ENCODE assay signal across 8 cellular contexts in the genomic region with DNA sequence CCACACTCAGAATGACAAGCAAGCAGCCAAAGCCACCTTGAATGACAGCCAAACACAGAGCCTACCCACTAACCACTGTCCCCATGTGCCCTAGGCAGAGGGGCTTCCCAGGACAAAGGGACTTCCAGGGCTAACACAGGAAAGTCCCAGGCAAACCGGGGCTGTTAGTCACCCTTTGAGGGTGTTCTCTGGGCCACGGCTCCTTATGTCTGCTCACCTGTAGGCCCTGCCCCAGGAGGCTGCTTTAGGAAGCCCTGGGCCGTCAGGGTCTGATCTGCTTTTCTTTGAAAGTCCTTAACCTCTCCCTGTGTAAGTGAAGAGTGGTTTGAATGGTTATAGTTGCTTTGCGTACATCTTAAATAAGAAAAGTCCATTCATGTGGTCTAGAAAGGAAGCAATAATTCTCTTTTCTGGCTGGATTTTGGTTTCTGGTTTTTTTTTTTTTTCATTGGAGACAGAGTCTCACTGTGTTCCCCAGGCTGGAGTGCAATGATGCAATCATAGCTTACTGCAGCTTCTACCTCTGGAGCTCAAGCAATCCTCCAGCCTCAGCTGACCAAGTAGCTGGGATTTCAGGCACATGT.
DNase-seq lines count a peak whose midpoint lies in the region; ATAC-seq and TF ChIP-seq lines count a peak whose summit lies in the region.

No MANE protein-coding gene starts in this region.

- H2AFZ ChIP-seq in hepatocyte, result no peak overlapping the region

- in situ Hi-C loops in GM13976 (cut with MboI; ENCODE audit: low sequenced_read_pairs, unreplicated experiment), result no loop called here

- peak; percentile 43 for DNase-seq in GM13976 (ENCODE audit: low spot score)
- DNase-seq in hepatocyte (ENCODE audit: low spot score), result peak; percentile 40
- DNase-seq in hippocampal formation (lab: John Stamatoyannopoulos, UW), result no peak
- no peak for DNase-seq in D341Med (ENCODE audit: low spot score)
- no peak for DNase-seq in activated T-helper 2 cell treated with anti-CD3 and anti-CD28 coated beads, Interferon-gamma antibody, Interleukin-2, Interleukin-4, amounts not matched to agents 10 μg/mL and 5 μg/mL and 100 μg/mL, durations not matched to agents 14 hours and 24 hours and 36 hours (ENCODE audit: low spot score)
- DNase-seq in GOT3 (lab: John Stamatoyannopoulos, UW), result no peak

- no peaks in the 10 kb centered on the region for H3K79me2 ChIP-seq in hepatocyte

- no peak overlapping the region for H3K4me3 ChIP-seq in hepatocyte

- H3K36me3 ChIP-seq in hepatocyte (replicated peaks; ENCODE audit: insufficient read depth, low read depth), result no peaks in the 10 kb centered on the region

- no peaks in the 10 kb centered on the region for H3K9me3 ChIP-seq in hepatocyte (ENCODE audit: low read depth)

- no peaks in the 10 kb centered on the region for H3K27me3 Mint-ChIP-seq in activated T-helper 2 cell treated with anti-CD3 and anti-CD28 coated beads, Interferon-gamma antibody, Interleukin-2, Interleukin-4, amounts not matched to agents 10 μg/mL and 5 μg/mL and 100 μg/mL, durations not matched to agents 14 hours and 24 hours and 36 hours (ENCODE audit: low read depth)

- H3K27ac Mint-ChIP-seq in activated T-helper 2 cell treated with anti-CD3 and anti-CD28 coated beads, Interferon-gamma antibody, Interleukin-2, Interleukin-4, amounts not matched to agents 10 μg/mL and 5 μg/mL and 100 μg/mL, durations not matched to agents 14 hours and 24 hours and 36 hours, result no peak overlapping the region

- TF ChIP-seq CTCF in GM13976 (IDR thresholded peaks at IDR 0.05; ENCODE audit: borderline replicate concordance, control extremely low read depth, extremely low read depth, insufficient read depth, missing control alignments) (no peak), hepatocyte (IDR thresholded peaks at IDR 0.05; ENCODE audit: poor library complexity) (no peak)

- H3K4me2 ChIP-seq in hepatocyte, result no peak overlapping the region

- WGBS in hepatocyte (ENCODE audit: low lambda C conversion rate, missing lambda C conversion rate), result 62% methylated on average over 4 of the region's 4 CpGs

- ATAC-seq in GM21447 (IDR thresholded peaks at IDR 0.05; ENCODE audit: unreplicated experiment) (peak; percentile 75), HG03558 (IDR thresholded peaks at IDR 0.05; ENCODE audit: extremely low read depth, unreplicated experiment) (peak; percentile 42)

- no peaks in the 10 kb centered on the region for H3K36me3 Mint-ChIP-seq in activated T-helper 2 cell treated with anti-CD3 and anti-CD28 coated beads, Interferon-gamma antibody, Interleukin-2, Interleukin-4, amounts not matched to agents 10 μg/mL and 5 μg/mL and 100 μg/mL, durations not matched to agents 14 hours and 24 hours and 36 hours (ENCODE audit: low read depth)

- no peaks in the 10 kb centered on the region for H3K9me3 Mint-ChIP-seq in activated T-helper 2 cell treated with anti-CD3 and anti-CD28 coated beads, Interferon-gamma antibody, Interleukin-2, Interleukin-4, amounts not matched to agents 10 μg/mL and 5 μg/mL and 100 μg/mL, durations not matched to agents 14 hours and 24 hours and 36 hours

- intact Hi-C loops in activated T-helper 2 cell treated with anti-CD3 and anti-CD28 coated beads, Interferon-gamma antibody, Interleukin-2, Interleukin-4, amounts not matched to agents 10 μg/mL and 5 μg/mL and 100 μg/mL, durations not matched to agents 14 hours and 24 hours and 36 hours (cut with micrococcal nuclease), result no loop called here

- H3K4me3 Mint-ChIP-seq in activated T-helper 2 cell treated with anti-CD3 and anti-CD28 coated beads, Interferon-gamma antibody, Interleukin-2, Interleukin-4, amounts not matched to agents 10 μg/mL and 5 μg/mL and 100 μg/mL, durations not matched to agents 14 hours and 24 hours and 36 hours (ENCODE audit: low read depth), result no peak overlapping the region

- no peaks in the 10 kb centered on the region for H4K20me1 ChIP-seq in hepatocyte (ENCODE audit: insufficient read depth, poor library complexity, severe bottlenecking)

- H3K27ac ChIP-seq in hepatocyte, result no peak overlapping the region

- no peaks in the 10 kb centered on the region for H3K4me1 Mint-ChIP-seq in activated T-helper 2 cell treated with anti-CD3 and anti-CD28 coated beads, Interferon-gamma antibody, Interleukin-2, Interleukin-4, amounts not matched to agents 10 μg/mL and 5 μg/mL and 100 μg/mL, durations not matched to agents 14 hours and 24 hours and 36 hours (ENCODE audit: low read depth)

- H3K27me3 ChIP-seq in hepatocyte, result no peaks in the 10 kb centered on the region

- H3K4me1 ChIP-seq in hepatocyte (ENCODE audit: insufficient read depth), result peaks cover 9% of the 10 kb centered on the region

- no peaks in the 10 kb centered on the region for H3K9me2 ChIP-seq in hepatocyte (replicated peaks; ENCODE audit: insufficient read depth)

Comparison
In these comparisons a context has a peak if more than half of its experiments do, and no peak if none do; other contexts are left out.
1. DNase-seq: peak in GM13976 (single experiment) and hepatocyte (single experiment); none in hippocampal formation (0 of 2), D341Med (single experiment), activated T-helper 2 cell treated with anti-CD3 and anti-CD28 coated beads, Interferon-gamma antibody, Interleukin-2, Interleukin-4, amounts not matched to agents 10 μg/mL and 5 μg/mL and 100 μg/mL, durations not matched to agents 14 hours and 24 hours and 36 hours (single experiment) and GOT3 (single experiment).